Comparison of ENCODE assay signal across 21 cellular contexts in the genomic region with DNA sequence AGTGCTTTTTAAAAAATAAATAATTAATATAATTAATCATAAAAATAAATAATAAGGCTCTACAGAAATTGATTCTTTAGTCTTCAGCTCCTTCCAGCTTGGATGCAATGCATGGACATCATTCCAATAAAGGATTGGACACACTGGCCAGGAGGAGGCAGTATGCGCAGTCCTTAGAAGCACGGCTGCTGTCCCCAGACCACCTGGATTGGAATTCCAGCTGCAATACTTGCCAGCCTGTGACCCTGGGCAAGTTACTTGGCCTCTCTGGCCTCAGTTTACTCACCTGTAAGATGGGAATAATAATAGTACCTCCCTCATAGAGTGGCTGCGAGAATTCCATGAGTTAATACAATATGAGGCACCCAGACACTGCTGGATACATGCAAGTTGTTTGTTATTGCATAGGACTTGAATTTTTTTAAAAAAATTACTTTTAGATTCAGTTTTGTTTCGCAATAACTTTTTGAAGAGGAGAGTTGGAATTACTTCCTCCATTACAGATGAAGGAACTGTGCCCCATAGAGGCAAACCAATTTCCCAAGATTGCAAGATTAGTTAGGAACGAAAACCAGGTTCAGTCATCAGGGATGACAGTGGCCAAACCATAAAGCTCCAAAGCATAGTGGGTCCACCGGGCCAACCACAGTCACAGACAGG. TPM values are rescaled to one million over a fixed set of nuclear protein-coding genes. Genes with fewer than 3 reads are reported as not detected.
DNase-seq lines count a peak whose midpoint lies in the region; ATAC-seq, FAIRE-seq and TF ChIP-seq lines count a peak whose summit lies in the region.
"Had no signal": no experiment of that assay in that cellular context is flagged by ENCODE, and none has a peak within 500 bp of the region (broad histone marks: within the 10 kb centered on the region; RNA-seq: fewer than 3 reads in every experiment).

No MANE protein-coding gene starts in this region.

- no peak for FAIRE-seq in HepG2 (lab: Jason Lieb, UNC)
- FAIRE-seq: A204.1 had no signal

- ATAC-seq in HepG2, result no peak
- no peak for ATAC-seq in right lobe of liver
- ATAC-seq in HG02642 (IDR thresholded peaks at IDR 0.05; ENCODE audit: poor library complexity, unreplicated experiment), result no peak
- no peak for ATAC-seq in GM21515 (IDR thresholded peaks at IDR 0.05; ENCODE audit: unreplicated experiment)
- ATAC-seq: T-cell had no signal

- no peak overlapping the region for H3K4me3 ChIP-seq in HepG2 (replicated peaks in 1 of 3; ENCODE audit: insufficient read depth in 1 of 3, low read depth in 2 of 3, low read length in 3 of 3)
- no peak overlapping the region for H3K4me3 ChIP-seq in right lobe of liver
- no peak overlapping the region for H3K4me3 ChIP-seq in choroid plexus epithelial cell (ENCODE audit: low read depth, low read length)

- no peak overlapping the region for H3K9ac ChIP-seq in HepG2 (ENCODE audit: insufficient read depth, low read depth, low read length)

- TF ChIP-seq EP300 in HepG2 (IDR thresholded peaks at IDR 0.05; ENCODE audit: low read depth in 2 of 2, low read length in 2 of 2), result no peak
- no peak for TF ChIP-seq EP300 in HepG2 (CRISPR knock-in tag; IDR thresholded peaks at IDR 0.05; ENCODE audit: borderline replicate concordance)

- H3K79me2 ChIP-seq in HepG2 (ENCODE audit: insufficient read depth, low read length), result no peaks in the 10 kb centered on the region

- H3K36me3 Mint-ChIP-seq in activated CD4-positive, alpha-beta memory T cell treated with anti-CD3 and anti-CD28 coated beads for 36 hours, result no peaks in the 10 kb centered on the region
- H3K36me3 Mint-ChIP-seq: CD4-positive, CD25-positive, alpha-beta regulatory T cell; IgD-negative memory B cell; T-cell had no signal

- no peak overlapping the region for H2AFZ ChIP-seq in HepG2 (ENCODE audit: low read length)

- no peaks in the 10 kb centered on the region for H3K9me3 Mint-ChIP-seq in activated CD4-positive, alpha-beta memory T cell treated with anti-CD3 and anti-CD28 coated beads for 36 hours
- H3K9me3 Mint-ChIP-seq: IgD-negative memory B cell, T-cell had no signal

- H4K20me1 ChIP-seq in HepG2 (ENCODE audit: insufficient read depth, low read length), result no peaks in the 10 kb centered on the region

- no peaks in the 10 kb centered on the region for H3K36me3 ChIP-seq in HepG2 (replicated peaks in 1 of 2; ENCODE audit: control insufficient read depth in 1 of 2, insufficient read depth in 2 of 2, low read length in 2 of 2)
- H3K36me3 ChIP-seq in right lobe of liver, result no peaks in the 10 kb centered on the region

- no peak for TF ChIP-seq CTCF in HepG2 (CRISPR knock-in tag; IDR thresholded peaks at IDR 0.05)
- no peak for TF ChIP-seq CTCF in right lobe of liver (IDR thresholded peaks at IDR 0.05)
- peak; percentile 3 for TF ChIP-seq CTCF in choroid plexus epithelial cell (conservative IDR thresholded peaks at IDR 0.05; ENCODE audit: low read depth, low read length)

- POLR2A ChIA-PET in HepG2 (lab: Yijun Ruan, JAX), result no interaction called here
- POLR2A ChIA-PET in activated CD4-positive, alpha-beta memory T cell treated with anti-CD3 and anti-CD28 coated beads for 36 hours (lab: Charles Lee), result no interaction called here

- no peaks in the 10 kb centered on the region for H3K4me1 Mint-ChIP-seq in activated CD4-positive, alpha-beta memory T cell treated with anti-CD3 and anti-CD28 coated beads for 36 hours (ENCODE audit: low read depth)
- H3K4me1 Mint-ChIP-seq: IgD-negative memory B cell had no signal

- no peaks in the 10 kb centered on the region for H3K9me3 ChIP-seq in HepG2 (ENCODE audit: low read length)
- no peaks in the 10 kb centered on the region for H3K9me3 ChIP-seq in right lobe of liver
- H3K9me3 ChIP-seq: Caco-2 had no signal

- no TSS peak for BruUV-seq in HepG2 (replicated peaks; lab: Mats Ljungman, UMichigan)

- H3K4me2 ChIP-seq in HepG2 (ENCODE audit: low read depth, low read length), result no peak overlapping the region

- H3K4me3 Mint-ChIP-seq in activated CD4-positive, alpha-beta memory T cell treated with anti-CD3 and anti-CD28 coated beads for 36 hours, result no peak overlapping the region
- H3K4me3 Mint-ChIP-seq: CD4-positive, CD25-positive, alpha-beta regulatory T cell; IgD-negative memory B cell; T-cell had no signal

- H3K27me3 ChIP-seq in HepG2 (ENCODE audit: control insufficient read depth in 1 of 2, insufficient read depth in 2 of 2, low read length in 2 of 2) (peaks cover 3 to 23% of the 10 kb centered on the region in 2 experiments; a peak in 2 of 5 replicates), right lobe of liver (no peaks in the 10 kb centered on the region)

- no peaks in the 10 kb centered on the region for H3K4me1 ChIP-seq in HepG2 (ENCODE audit: insufficient read depth, low read length)
- H3K4me1 ChIP-seq in right lobe of liver, result no peaks in the 10 kb centered on the region
- H3K4me1 ChIP-seq: Caco-2 had no signal

- DNase-seq in HepG2 (ENCODE audit: low spot score) (no peak), right lobe of liver (no peak), MV-4-11 (lab: John Stamatoyannopoulos, UW) (peak; percentile 13), choroid plexus epithelial cell (ENCODE audit: low read depth) (no peak), Ammon's horn (ENCODE audit: low spot score) (no peak)
- DNase-seq in activated CD4-positive, alpha-beta memory T cell treated with anti-CD3 and anti-CD28 coated beads for 36 hours, result no peak
- DNase-seq: AML-193; Caco-2; CD4-positive, CD25-positive, alpha-beta regulatory T cell; DMS53; NCI-H1417; NCI-H187 treated with DMSO at 0.1 percent for 48 hours; NCI-H446; NCI-H774; T-cell had no signal

- peaks cover 35% of the 10 kb centered on the region for H3K27me3 Mint-ChIP-seq in activated CD4-positive, alpha-beta memory T cell treated with anti-CD3 and anti-CD28 coated beads for 36 hours

- in situ Hi-C loops in HepG2 (cut with HindIII; ENCODE audit: extremely low pct_ligation_motif_present, low pct_unique_long_range_greater_than_20kb), result no loop called here

- no peak overlapping the region for H3K27ac Mint-ChIP-seq in activated CD4-positive, alpha-beta memory T cell treated with anti-CD3 and anti-CD28 coated beads for 36 hours
- H3K27ac Mint-ChIP-seq: CD4-positive, CD25-positive, alpha-beta regulatory T cell; IgD-negative memory B cell; T-cell had no signal

- WGBS in HepG2 (ENCODE audit: low lambda C conversion rate), result 32% methylated on average over 6 of the region's 6 CpGs
- WGBS in right lobe of liver (ENCODE audit: insufficient coverage, low coverage, low lambda C conversion rate, missing lambda C conversion rate), result 48% methylated on average over 5 of the region's 6 CpGs

- no peak for TF ChIP-seq POLR2A in HepG2 (IDR thresholded peaks at IDR 0.05; ENCODE audit: insufficient read depth in 1 of 2, low read depth in 2 of 2, low read length in 2 of 2)
- TF ChIP-seq POLR2A in right lobe of liver (IDR thresholded peaks at IDR 0.05), result no peak

- CTCF ChIA-PET in HepG2 (lab: Yijun Ruan, JAX; ENCODE audit: low intra/inter-chr PET ratio, low total read pairs), result no interaction called here
- CTCF ChIA-PET in activated CD4-positive, alpha-beta memory T cell treated with anti-CD3 and anti-CD28 coated beads for 36 hours (lab: Charles Lee), result interaction anchor here (0.8 kb wide), 1 partner anchor 187 kb away, joined by 3 read pairs; no protein-coding TSS in a partner anchor

- no peak for TF ChIP-seq RAD21 in HepG2 (CRISPR knock-in tag; IDR thresholded peaks at IDR 0.05)

- H3K27ac ChIP-seq in HepG2 (ENCODE audit: extremely low read length, insufficient read depth, low read length), result no peak overlapping the region
- no peak overlapping the region for H3K27ac ChIP-seq in right lobe of liver

- intact Hi-C loops in HepG2 (cut with micrococcal nuclease; ENCODE audit: unreplicated experiment), result no loop called here
- intact Hi-C loops in right lobe of liver (cut with DNase I), result no loop called here
- intact Hi-C loops in activated CD4-positive, alpha-beta memory T cell treated with anti-CD3 and anti-CD28 coated beads for 36 hours (cut with micrococcal nuclease), result no loop called here

TF ChIP-seq in HepG2, 621 proteins besides CTCF, POLR2A, EP300 and RAD21:
- TF ChIP-seq CEBPB (IDR thresholded peaks at IDR 0.05; ENCODE audit: borderline replicate concordance, low read depth, low read length) (peak; percentile 14; the same call in 1 of the 2 replicates), ZKSCAN8 (CRISPR knock-in tag; IDR thresholded peaks at IDR 0.05; ENCODE audit: borderline replicate concordance) (no peak)
- TF ChIP-seq, protein P1, sequence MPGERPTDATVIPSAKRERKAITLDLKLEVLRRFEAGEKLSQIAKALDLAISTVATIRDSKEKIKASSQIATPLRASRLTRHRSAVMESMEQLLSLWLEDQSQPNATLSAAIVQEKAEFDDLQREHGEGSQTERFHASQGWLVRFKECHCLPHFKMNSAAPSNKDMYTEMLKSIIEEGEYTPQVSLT (CRISPR knock-in tag; IDR thresholded peaks at IDR 0.05; ENCODE audit: borderline replicate concordance, low read depth), result no peak

RNA-seq across cellular contexts. Expression of a gene that starts 12.2 kb away (rescaled TPM):
- total RNA-seq in HepG2 (2016; rRNA removed; fragmentation: Illumina TruSeq; extraction: Trizol) (not detected in 2 replicates), right lobe of liver (under 1 TPM in 1 of 6 experiments, not detected in 5; 0.12 TPM)
- total RNA-seq in HepG2 (2016; cell fraction: cytosol; rRNA removed; fragmentation: Illumina TruSeq; extraction: Trizol; ENCODE audit: low read depth), result not detected in 2 replicates
- total RNA-seq in HepG2 (2016; cell fraction: insoluble cytoplasmic fraction; rRNA removed; fragmentation: Illumina TruSeq; extraction: Trizol), result not detected in 2 replicates
- not detected in 2 replicates for total RNA-seq in HepG2 (2016; cell fraction: membrane; rRNA removed; fragmentation: Illumina TruSeq; extraction: Trizol)
- not detected in 2 replicates for total RNA-seq in HepG2 (2016; cell fraction: nucleus; rRNA removed; fragmentation: Illumina TruSeq; extraction: Trizol)
- polyA plus RNA-seq in HepG2 (2011; rRNA removed), result not detected in 2 replicates
- not detected in 2 replicates for polyA plus RNA-seq in HepG2 (2011; cell fraction: cytosol; rRNA removed)
- polyA plus RNA-seq in HepG2 (2011; cell fraction: nucleus; rRNA removed), result not detected in 2 replicates
- not detected in 2 replicates for polyA plus RNA-seq in HepG2 (2012)
- not detected in 2 replicates for polyA plus RNA-seq in HepG2 (2016; cell fraction: cytosol; fragmentation: Illumina TruSeq; extraction: Trizol; ENCODE audit: low read depth)
- not detected in 2 replicates for polyA plus RNA-seq in HepG2 (2016; cell fraction: insoluble cytoplasmic fraction; fragmentation: Illumina TruSeq; extraction: Trizol; ENCODE audit: low read depth)
- not detected in 2 replicates for polyA plus RNA-seq in HepG2 (2016; cell fraction: membrane; fragmentation: Illumina TruSeq; extraction: Trizol; ENCODE audit: low read depth)
- not detected in 2 replicates for polyA plus RNA-seq in HepG2 (2016; cell fraction: nucleus; fragmentation: Illumina TruSeq; extraction: Trizol; ENCODE audit: insufficient read depth, low read depth)
- not detected in 2 replicates for polyA minus RNA-seq in HepG2 (2011; rRNA and poly(A)+ RNA removed; ENCODE audit: low replicate concordance)
- not detected in 2 replicates for polyA minus RNA-seq in HepG2 (2011; cell fraction: cytosol; rRNA and poly(A)+ RNA removed)
- not detected in 2 replicates for polyA minus RNA-seq in HepG2 (2011; cell fraction: nucleus; rRNA and poly(A)+ RNA removed)
- total RNA-seq in activated CD4-positive, alpha-beta memory T cell treated with anti-CD3 and anti-CD28 coated beads for 36 hours, result not detected
- total RNA-seq: Caco-2; CD4-positive, CD25-positive, alpha-beta regulatory T cell; H4; LHCN-M2; T-cell had no signal
- polyA plus RNA-seq: CD4-positive, CD25-positive, alpha-beta regulatory T cell; IgD-negative memory B cell had no signal
